ENCODE assay signal across 13 cellular contexts in genomic region chr11:119236490-119236889, GRCh38. TPM values are rescaled to one million over a fixed set of nuclear protein-coding genes. Genes with fewer than 3 reads are reported as not detected.
DNase-seq lines count a peak whose midpoint lies in the region; ATAC-seq and TF ChIP-seq lines count a peak whose summit lies in the region.
"Had no signal": no experiment of that assay in that cellular context is flagged by ENCODE, and none has a peak within 500 bp of the region (broad histone marks: within the 10 kb centered on the region; RNA-seq: fewer than 3 reads in every experiment).

No MANE protein-coding gene starts in this region.

- H3K27me3 ChIP-seq in H7 (ENCODE audit: control insufficient read depth, insufficient read depth, low read length): no peaks in the 10 kb centered on the region
- H3K27me3 ChIP-seq: tibial nerve had no signal

- no peak for DNase-seq in activated T-cell treated with anti-CD3 and anti-CD28 coated beads, Interleukin-2, amount 50 U/mL, for 72 hours
- DNase-seq in activated T-cell treated with anti-CD3 and anti-CD28 coated beads for 4 hours: no peak
- DNase-seq in RKO (ENCODE audit: low spot score): peak; percentile 34
- DNase-seq in choroid plexus epithelial cell (ENCODE audit: low read depth): peak; percentile 36
- no peak for DNase-seq in stimulated activated naive B cell treated with anti-CD40 and anti-IgM and Interleukin-4, amounts not matched to agents 10 μg/mL and 1 μg/mL and 100 μg/mL, for 72 hours
- no peak for DNase-seq in H7
- no peak for DNase-seq in NOMO-1 (lab: John Stamatoyannopoulos, UW; ENCODE audit: unreplicated experiment in 2 of 2)
- DNase-seq: left colon, NCI-H1048 had no signal

- peaks cover 3% of the 10 kb centered on the region; the same call in 1 of the 2 replicates for H3K36me3 ChIP-seq in H7 (replicated peaks; ENCODE audit: control insufficient read depth, insufficient read depth, low read length)
- H3K36me3 ChIP-seq: prostate gland had no signal

- H3K27ac Mint-ChIP-seq in activated T-cell treated with anti-CD3 and anti-CD28 coated beads, Interleukin-2, amount 50 U/mL, for 72 hours: no peak overlapping the region
- peak overlapping the region; percentile 37 for H3K27ac Mint-ChIP-seq in stimulated activated naive B cell treated with anti-CD40 and anti-IgM and Interleukin-4, amounts not matched to agents 10 μg/mL and 1 μg/mL and 100 μg/mL, for 72 hours
- H3K27ac Mint-ChIP-seq: brain had no signal

- peak overlapping the region in 1 of 2 donors; percentile 35 for H3K4me3 Mint-ChIP-seq in activated T-cell treated with anti-CD3 and anti-CD28 coated beads, Interleukin-2, amount 50 U/mL, for 72 hours
- no peak overlapping the region for H3K4me3 Mint-ChIP-seq in stimulated activated naive B cell treated with anti-CD40 and anti-IgM and Interleukin-4, amounts not matched to agents 10 μg/mL and 1 μg/mL and 100 μg/mL, for 72 hours
- H3K4me3 Mint-ChIP-seq: brain had no signal

- H3K4me3 ChIP-seq in choroid plexus epithelial cell (ENCODE audit: low read depth, low read length): no peak overlapping the region
- no peak overlapping the region for H3K4me3 ChIP-seq in H7 (ENCODE audit: insufficient read depth, low read depth, low read length)
- H3K4me3 ChIP-seq: prostate gland, tibial nerve had no signal

- H3K36me3 Mint-ChIP-seq in activated T-cell treated with anti-CD3 and anti-CD28 coated beads, Interleukin-2, amount 50 U/mL, for 72 hours (ENCODE audit: insufficient read depth in 2 of 2): peaks cover 12 to 25% of the 10 kb centered on the region in 2 donors
- H3K36me3 Mint-ChIP-seq in stimulated activated naive B cell treated with anti-CD40 and anti-IgM and Interleukin-4, amounts not matched to agents 10 μg/mL and 1 μg/mL and 100 μg/mL, for 72 hours: peaks cover 19 to 47% of the 10 kb centered on the region in 2 donors

- TF ChIP-seq CTCF in choroid plexus epithelial cell (conservative IDR thresholded peaks at IDR 0.05; ENCODE audit: low read depth, low read length): no peak

- no peaks in the 10 kb centered on the region for H3K27me3 Mint-ChIP-seq in activated T-cell treated with anti-CD3 and anti-CD28 coated beads, Interleukin-2, amount 50 U/mL, for 72 hours (ENCODE audit: low read depth)
- H3K27me3 Mint-ChIP-seq in stimulated activated naive B cell treated with anti-CD40 and anti-IgM and Interleukin-4, amounts not matched to agents 10 μg/mL and 1 μg/mL and 100 μg/mL, for 72 hours: no peaks in the 10 kb centered on the region
- H3K27me3 Mint-ChIP-seq: brain had no signal

- peaks cover 54% of the 10 kb centered on the region for H3K4me1 Mint-ChIP-seq in activated T-cell treated with anti-CD3 and anti-CD28 coated beads, Interleukin-2, amount 50 U/mL, for 72 hours (ENCODE audit: low read depth)
- peaks cover 17 to 51% of the 10 kb centered on the region in 2 donors for H3K4me1 Mint-ChIP-seq in stimulated activated naive B cell treated with anti-CD40 and anti-IgM and Interleukin-4, amounts not matched to agents 10 μg/mL and 1 μg/mL and 100 μg/mL, for 72 hours

- ATAC-seq in activated T-cell treated with anti-CD3 and anti-CD28 coated beads, Interleukin-2, amount 50 U/mL, for 72 hours (replicated peaks in 1 of 2): peak; percentile 49 to 72
- ATAC-seq in stimulated activated naive B cell treated with anti-CD40 and anti-IgM and Interleukin-4, amounts not matched to agents 10 μg/mL and 1 μg/mL and 100 μg/mL, for 72 hours (replicated peaks): peak; percentile 73 to 77
- ATAC-seq in HG02970 (IDR thresholded peaks at IDR 0.05; ENCODE audit: low FRiP score, unreplicated experiment): no peak
- ATAC-seq: left colon had no signal

- H3K9me3 Mint-ChIP-seq in activated T-cell treated with anti-CD3 and anti-CD28 coated beads, Interleukin-2, amount 50 U/mL, for 72 hours: no peaks in the 10 kb centered on the region
- no peaks in the 10 kb centered on the region for H3K9me3 Mint-ChIP-seq in stimulated activated naive B cell treated with anti-CD40 and anti-IgM and Interleukin-4, amounts not matched to agents 10 μg/mL and 1 μg/mL and 100 μg/mL, for 72 hours
- H3K9me3 Mint-ChIP-seq: brain had no signal

RNA-seq across cellular contexts. Expression of gene CBL, which starts 30.4 kb away (rescaled TPM):
- 10 to 100 TPM; 45.4 to 52.7 TPM for total RNA-seq in activated T-cell treated with anti-CD3 and anti-CD28 coated beads, Interleukin-2, amount 50 U/mL, for 72 hours
- 16.1 and 23.6 TPM in 2 replicates for total RNA-seq in H7 (2014; rRNA removed; shearing (Covaris generic))

RNA-seq across cellular contexts. Expression of gene NHERF4, which starts 51.2 kb away (rescaled TPM):
- total RNA-seq in activated T-cell treated with anti-CD3 and anti-CD28 coated beads, Interleukin-2, amount 50 U/mL, for 72 hours: 1 to 10 TPM in 1 of 2 donors, under 1 TPM in 1; 0.76 to 1.1 TPM
- total RNA-seq in H7 (2014; rRNA removed; shearing (Covaris generic)): not detected in 2 replicates
- total RNA-seq: prostate gland had no signal

Comparison
In these comparisons a context has a peak if more than half of its experiments do, and no peak if none do; other contexts are left out.
1. DNase-seq: peak in RKO (single experiment) and choroid plexus epithelial cell (single experiment); none in activated T-cell treated with anti-CD3 and anti-CD28 coated beads, Interleukin-2, amount 50 U/mL, for 72 hours (0 of 2), activated T-cell treated with anti-CD3 and anti-CD28 coated beads for 4 hours (single experiment), stimulated activated naive B cell treated with anti-CD40 and anti-IgM and Interleukin-4, amounts not matched to agents 10 μg/mL and 1 μg/mL and 100 μg/mL, for 72 hours (single experiment), H7 (single experiment) and NOMO-1 (0 of 2).